ENCODE assay signal across 8 cellular contexts in the genomic region with DNA sequence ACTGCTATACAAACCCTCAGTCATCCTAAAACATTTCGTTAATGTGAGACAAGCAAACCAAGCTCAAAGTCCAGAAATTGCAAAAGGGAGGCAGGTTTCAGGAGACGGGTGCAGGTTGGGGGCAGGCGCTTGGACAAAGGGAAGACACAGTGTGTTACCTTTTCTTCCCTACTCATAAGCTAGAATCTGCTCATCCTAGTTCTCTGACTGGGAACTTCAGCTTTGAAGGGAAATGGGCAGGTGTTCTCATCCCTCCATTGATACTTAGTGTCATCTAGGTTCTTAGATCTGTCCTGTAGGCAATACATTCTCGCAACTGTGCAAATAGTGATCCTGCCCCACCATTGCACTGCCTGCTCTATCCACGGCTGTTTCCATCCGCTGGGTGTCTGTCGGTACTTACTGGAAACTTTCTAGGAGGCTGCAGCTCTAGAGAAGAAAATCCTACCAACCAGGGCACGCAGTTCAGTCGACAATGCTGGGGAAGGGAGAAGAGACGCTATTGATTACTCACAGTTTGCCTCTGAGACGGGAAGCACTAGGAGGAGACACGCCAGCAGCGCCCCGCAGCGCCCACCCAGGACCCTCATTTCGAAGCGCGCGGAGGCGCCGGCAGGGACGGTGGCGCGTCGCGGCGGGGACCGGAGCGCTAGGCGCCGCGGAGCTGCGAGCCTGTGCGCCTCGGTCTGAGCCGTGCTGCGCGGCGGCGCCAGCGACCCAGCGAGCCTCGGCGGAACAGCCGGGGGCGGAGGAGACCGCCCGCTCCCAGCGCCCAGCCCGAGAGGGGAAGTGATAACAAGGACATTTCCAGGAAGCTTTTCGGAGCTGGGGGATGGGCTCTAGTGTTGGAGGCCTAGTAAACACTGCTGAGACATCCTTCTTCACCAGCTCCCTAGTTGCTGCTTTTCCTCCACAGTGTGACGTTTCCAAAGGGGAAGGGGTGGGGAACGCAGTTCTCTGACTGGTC.
DNase-seq lines count a peak whose midpoint lies in the region; ATAC-seq lines count a peak whose summit lies in the region.

A gene (minus strand): TSS at position 737 of the 967 bp plus-strand sequence. CDS start 147 bp downstream, at position 590.

- no peaks in the 10 kb centered on the region for H3K9me3 Mint-ChIP-seq in dendritic cell treated with granulocyte-macrophage colony-stimulating factor and Interleukin-4, amounts not matched to agents 40 ng/mL and 50 ng/mL, for 4 days

- H3K4me1 Mint-ChIP-seq in dendritic cell treated with granulocyte-macrophage colony-stimulating factor and Interleukin-4, amounts not matched to agents 40 ng/mL and 50 ng/mL, for 4 days (ENCODE audit: low read depth): peaks cover 14% of the 10 kb centered on the region

- intact Hi-C loops in dendritic cell treated with granulocyte-macrophage colony-stimulating factor and Interleukin-4, amounts not matched to agents 40 ng/mL and 50 ng/mL, for 4 days (cut with micrococcal nuclease): no loop called here

- H3K36me3 Mint-ChIP-seq in dendritic cell treated with granulocyte-macrophage colony-stimulating factor and Interleukin-4, amounts not matched to agents 40 ng/mL and 50 ng/mL, for 4 days (ENCODE audit: low read depth): no peaks in the 10 kb centered on the region

- H3K4me3 ChIP-seq in ACC112 (ENCODE audit: low read depth, low read length): peak within 1 kb of the TSS; percentile 85

- peaks cover 6% of the 10 kb centered on the region for H3K79me2 ChIP-seq in ACC112 (ENCODE audit: control insufficient read depth, insufficient read depth, low read length, unreplicated experiment)

- peak within 1 kb of the TSS; percentile 82 for H3K4me3 Mint-ChIP-seq in dendritic cell treated with granulocyte-macrophage colony-stimulating factor and Interleukin-4, amounts not matched to agents 40 ng/mL and 50 ng/mL, for 4 days

- DNase-seq in NCI-H446 (lab: John Stamatoyannopoulos, UW) (peak; percentile 56 to 71), kidney tubule cell (ENCODE audit: low spot score) (peak; percentile 80)
- peak; percentile 15 to 26 for DNase-seq in activated CD4-positive, alpha-beta T cell treated with anti-CD3 and anti-CD28 coated beads for 4 hours
- DNase-seq in stimulated activated CD4-positive, alpha-beta T cell treated with anti-CD3 and anti-CD28 coated beads, Interleukin-12 subunit alpha, Interleukin-12 subunit beta, amount 100 ng/mL, for 4 hours: peak; percentile 35

- no peaks in the 10 kb centered on the region for H3K27me3 ChIP-seq in ACC112 (ENCODE audit: insufficient read depth, low read length)

- peaks cover 8% of the 10 kb centered on the region for H3K27me3 Mint-ChIP-seq in dendritic cell treated with granulocyte-macrophage colony-stimulating factor and Interleukin-4, amounts not matched to agents 40 ng/mL and 50 ng/mL, for 4 days

- peak within 1 kb of the TSS; percentile 87 for H3K27ac ChIP-seq in ACC112 (ENCODE audit: low read depth, low read length)

- peaks cover under 1% of the 10 kb centered on the region; the same call in 1 of the 2 replicates for H3K36me3 ChIP-seq in ACC112 (ENCODE audit: insufficient read depth, low read length)

- ATAC-seq in GM18519 (IDR thresholded peaks at IDR 0.05; ENCODE audit: low FRiP score, unreplicated experiment) (peak; percentile 65), HG03064 (IDR thresholded peaks at IDR 0.05; ENCODE audit: low read depth, unreplicated experiment) (peak; percentile 81)

- peak within 1 kb of the TSS; percentile 100 for H2AFZ ChIP-seq in ACC112 (ENCODE audit: low read length, unreplicated experiment)

- H3K4me1 ChIP-seq in ACC112 (ENCODE audit: control insufficient read depth, insufficient read depth, low read length, unreplicated experiment): peaks cover 28% of the 10 kb centered on the region

- H3K27ac Mint-ChIP-seq in dendritic cell treated with granulocyte-macrophage colony-stimulating factor and Interleukin-4, amounts not matched to agents 40 ng/mL and 50 ng/mL, for 4 days: peak within 1 kb of the TSS; percentile 90

Comparison
In these comparisons a context has a peak if more than half of its experiments do, and no peak if none do; other contexts are left out.
1. Peak in every context shown above with its lines: DNase-seq, ATAC-seq, H3K4me3 ChIP-seq and H3K27ac ChIP-seq.
2. DNase-seq: peak in every context shown above with its lines; median percentile 80 in kidney tubule cell; 64 in NCI-H446; 35 in stimulated activated CD4-positive, alpha-beta T cell treated with anti-CD3 and anti-CD28 coated beads, Interleukin-12 subunit alpha, Interleukin-12 subunit beta, amount 100 ng/mL, for 4 hours; 20 in activated CD4-positive, alpha-beta T cell treated with anti-CD3 and anti-CD28 coated beads for 4 hours.